In the genomic region with DNA sequence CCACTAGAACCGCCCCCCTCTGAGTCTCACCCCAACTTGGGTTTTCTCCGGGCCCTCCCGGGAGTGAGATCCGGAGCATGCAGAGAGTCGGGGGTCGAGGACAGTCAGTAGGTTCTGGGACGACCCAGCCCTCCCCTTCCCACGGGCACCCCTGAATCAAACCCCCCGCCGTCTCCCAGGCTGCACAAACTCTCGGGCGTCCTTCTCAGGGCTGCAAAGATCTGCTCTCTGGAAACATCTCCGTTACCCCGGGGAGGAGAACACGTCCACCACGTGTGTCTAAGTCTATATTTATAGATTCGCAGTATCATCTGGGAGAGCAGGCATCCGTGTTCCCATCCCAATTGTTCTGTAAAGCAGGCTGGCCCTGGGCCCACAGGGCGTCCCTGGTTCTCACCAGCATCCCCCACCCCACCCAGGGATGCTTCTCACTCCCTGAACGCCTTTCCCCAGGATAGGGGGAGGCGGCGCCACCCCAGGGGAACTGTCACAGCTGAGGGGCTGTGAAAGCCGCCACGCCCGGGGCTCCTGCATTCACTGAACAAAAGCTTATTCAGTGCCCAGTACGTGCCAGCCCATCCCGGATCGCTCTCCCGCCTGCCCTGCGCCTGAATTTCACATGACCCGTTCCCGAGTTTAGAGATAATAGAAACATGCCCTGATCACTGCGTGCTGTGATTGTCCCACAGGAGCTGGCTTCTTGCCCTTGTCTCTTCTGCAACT, we compare ENCODE assay signal across 13 cellular contexts. TPM values are rescaled to one million over a fixed set of nuclear protein-coding genes. Genes with fewer than 3 reads are reported as not detected.
DNase-seq lines count a peak whose midpoint lies in the region; ATAC-seq lines count a peak whose summit lies in the region.
"Had no signal": no experiment of that assay in that cellular context is flagged by ENCODE, and none has a peak within 500 bp of the region (broad histone marks: within the 10 kb centered on the region; RNA-seq: fewer than 3 reads in every experiment).

No MANE protein-coding gene starts in this region.

- no peaks in the 10 kb centered on the region for H3K9me3 Mint-ChIP-seq in activated T-cell treated with anti-CD3 and anti-CD28 coated beads, Interleukin-2, amount 50 U/mL, for 4 hours
- H3K9me3 Mint-ChIP-seq in central memory CD8-positive, alpha-beta T cell, result no peaks in the 10 kb centered on the region

- H3K4me3 Mint-ChIP-seq in activated T-cell treated with anti-CD3 and anti-CD28 coated beads, Interleukin-2, amount 50 U/mL, for 4 hours, result peak overlapping the region; percentile 69
- peak overlapping the region; percentile 72 for H3K4me3 Mint-ChIP-seq in central memory CD8-positive, alpha-beta T cell

- ATAC-seq in activated T-cell treated with anti-CD3 and anti-CD28 coated beads, Interleukin-2, amount 50 U/mL, for 4 hours, result no peak
- ATAC-seq in central memory CD8-positive, alpha-beta T cell (replicated peaks; ENCODE audit: extremely low read depth, poor library complexity, severe bottlenecking), result no peak

- peak overlapping the region; percentile 84 for H3K27ac ChIP-seq in temporal lobe (ENCODE audit: low read depth, low read length)

- H3K27ac Mint-ChIP-seq in central memory CD8-positive, alpha-beta T cell (ENCODE audit: low read depth), result no peak overlapping the region

- H3K36me3 Mint-ChIP-seq in activated T-cell treated with anti-CD3 and anti-CD28 coated beads, Interleukin-2, amount 50 U/mL, for 4 hours (ENCODE audit: insufficient read depth), result no peaks in the 10 kb centered on the region
- H3K36me3 Mint-ChIP-seq in central memory CD8-positive, alpha-beta T cell (ENCODE audit: insufficient read depth), result peaks cover 2% of the 10 kb centered on the region

- peaks cover 44% of the 10 kb centered on the region for H3K27me3 Mint-ChIP-seq in activated T-cell treated with anti-CD3 and anti-CD28 coated beads, Interleukin-2, amount 50 U/mL, for 4 hours (ENCODE audit: low read depth)
- H3K27me3 Mint-ChIP-seq in central memory CD8-positive, alpha-beta T cell, result peaks cover 68% of the 10 kb centered on the region

- peaks cover 13% of the 10 kb centered on the region for H3K4me1 Mint-ChIP-seq in activated T-cell treated with anti-CD3 and anti-CD28 coated beads, Interleukin-2, amount 50 U/mL, for 4 hours (ENCODE audit: low read depth)
- peaks cover 7% of the 10 kb centered on the region for H3K4me1 Mint-ChIP-seq in central memory CD8-positive, alpha-beta T cell

- no peak for DNase-seq in activated T-cell treated with anti-CD3 and anti-CD28 coated beads, Interleukin-2, amount 50 U/mL, for 4 hours
- DNase-seq in activated T-cell treated with anti-CD3 and anti-CD28 coated beads, Interleukin-2, amount 50 U/mL, for 1 hour, result no peak
- DNase-seq in central memory CD8-positive, alpha-beta T cell (ENCODE audit: low spot score in 2 of 2), result no peak
- DNase-seq in medulla oblongata (ENCODE audit: extremely low spot score) (peak; percentile 84), NCI-H1694 treated with DMSO at 0.1 percent for 48 hours (lab: John Stamatoyannopoulos, UW) (no peak), EL (no peak), NCI-H187 (lab: John Stamatoyannopoulos, UW) (no peak)
- DNase-seq: ACHN; foreskin fibroblast; mesenchymal stem cell; NK-92 treated with Interleukin-12 subunit alpha and Interleukin-12 subunit beta, amount 100 ng/mL, for 24 hours had no signal

RNA-seq across cellular contexts. Expression of a gene that starts 0.8 kb away (rescaled TPM):
- not detected for total RNA-seq in activated T-cell treated with anti-CD3 and anti-CD28 coated beads, Interleukin-2, amount 50 U/mL, for 4 hours
- 5.2 TPM for total RNA-seq in temporal lobe
- total RNA-seq: MCF 10A had no signal

RNA-seq across cellular contexts. Expression of a gene that starts 38.3 kb away (rescaled TPM):
- 100 to 1,000 TPM; 157 to 165 (median 164) TPM for total RNA-seq in activated T-cell treated with anti-CD3 and anti-CD28 coated beads, Interleukin-2, amount 50 U/mL, for 4 hours
- total RNA-seq in temporal lobe, result 35.7 TPM
